In genomic region chr20:44790994-44791393, GRCh38 we compare ENCODE assay signal across 17 cellular contexts. TPM values are rescaled to one million over a fixed set of nuclear protein-coding genes. Genes with fewer than 3 reads are reported as not detected.
A peak's percentile ranks its signal among the peaks of the same experiment; 100 is the strongest.
DNase-seq lines count a peak whose midpoint lies in the region; ATAC-seq and TF ChIP-seq lines count a peak whose summit lies in the region.
"Had no signal": no experiment of that assay in that cellular context is flagged by ENCODE, and none has a peak within 500 bp of the region (broad histone marks: within the 10 kb centered on the region; RNA-seq: fewer than 3 reads in every experiment).

No MANE protein-coding gene starts in this region.

- TF ChIP-seq CTCF in HFFc6 (IDR thresholded peaks at IDR 0.05) (peak; percentile 30; the same call in 1 of the 2 replicates), chondrocyte (IDR thresholded peaks at IDR 0.05) (no peak), coronary artery (IDR thresholded peaks at IDR 0.05) (no peak)

- H3K4me1 Mint-ChIP-seq in HFFc6 (ENCODE audit: low read depth) (no peaks in the 10 kb centered on the region), chondrocyte (ENCODE audit: low read depth) (peaks cover 20% of the 10 kb centered on the region)
- H3K4me1 Mint-ChIP-seq: B cell, IgD-negative memory B cell had no signal

- H3K4me3 Mint-ChIP-seq in HFFc6 (no peak overlapping the region), chondrocyte (ENCODE audit: unreplicated experiment) (no peak overlapping the region)
- H3K4me3 Mint-ChIP-seq: B cell; CD8-positive, alpha-beta T cell had no signal

- no peak for ATAC-seq in GM18502 (IDR thresholded peaks at IDR 0.05; ENCODE audit: poor library complexity, unreplicated experiment)
- ATAC-seq: CD8-positive, alpha-beta T cell; HCT116; HepG2 had no signal

- DNase-seq in HFFc6 (no peak), NCI-H2227 (lab: John Stamatoyannopoulos, UW; ENCODE audit: unreplicated experiment) (peak; percentile 78), chondrocyte (ENCODE audit: low spot score) (no peak), superior temporal gyrus (ENCODE audit: extremely low spot score) (peak; percentile 32), coronary artery (ENCODE audit: low spot score) (no peak), GM03348 (ENCODE audit: low spot score) (no peak)
- DNase-seq: Calu3; CD8-positive, alpha-beta T cell; GOT3; H7 had no signal

- H3K27ac Mint-ChIP-seq in HFFc6 = no peak overlapping the region
- peak overlapping the region; percentile 72 for H3K27ac Mint-ChIP-seq in chondrocyte (ENCODE audit: unreplicated experiment)
- H3K27ac Mint-ChIP-seq: B cell; CD8-positive, alpha-beta T cell; IgD-negative memory B cell had no signal

- H3K27me3 Mint-ChIP-seq in HFFc6 (ENCODE audit: insufficient read depth) (peaks cover 34% of the 10 kb centered on the region), chondrocyte (ENCODE audit: low read depth) (peaks cover 16% of the 10 kb centered on the region)

- H3K9me3 Mint-ChIP-seq in HFFc6 (no peaks in the 10 kb centered on the region), chondrocyte (ENCODE audit: low read depth) (no peaks in the 10 kb centered on the region)
- H3K9me3 Mint-ChIP-seq: CD8-positive, alpha-beta T cell; IgD-negative memory B cell had no signal

- H3K27ac ChIP-seq in coronary artery = no peak overlapping the region
- H3K27ac ChIP-seq: BLaER1 treated with 17β-estradiol and CSF1 and Interleukin-3, amounts not matched to agents 10 nM and 100 nM had no signal

- H3K4me3 ChIP-seq in coronary artery = no peak overlapping the region
- H3K4me3 ChIP-seq: BLaER1 treated with 17β-estradiol and CSF1 and Interleukin-3, amounts not matched to agents 10 nM and 100 nM had no signal

- no peaks in the 10 kb centered on the region for H3K36me3 Mint-ChIP-seq in HFFc6 (ENCODE audit: low read depth)
- H3K36me3 Mint-ChIP-seq in chondrocyte (ENCODE audit: low read depth) = no peaks in the 10 kb centered on the region
- H3K36me3 Mint-ChIP-seq: CD8-positive, alpha-beta T cell had no signal

RNA-seq across cellular contexts. Expression of gene RIMS4, which starts 19.4 kb away (rescaled TPM):
- not detected for total RNA-seq in HFFc6 (2021; fragmentation: NEBNext Ultra II Directional; extraction: Animal tissue kit (Norgen Biotek cat#: 25700))
- total RNA-seq in chondrocyte = 1.4 to 2.1 TPM (median 1.7 TPM) in 3 replicates
- total RNA-seq: B cell; CD8-positive, alpha-beta T cell had no signal

RNA-seq across cellular contexts. Expression of gene KCNK15, which starts 45.3 kb away (rescaled TPM):
- under 1 TPM in 5 of 6 experiments, not detected in 1; 0.07 to 0.28 (median 0.21) TPM for total RNA-seq in HFFc6 (2021; fragmentation: NEBNext Ultra II Directional; extraction: Animal tissue kit (Norgen Biotek cat#: 25700))
- 0.59 to 1.6 TPM (median 0.77 TPM) in 3 replicates for total RNA-seq in chondrocyte
- total RNA-seq: A172; CD8-positive, alpha-beta T cell; HepG2 had no signal

Comparison
In these comparisons a context has a peak if more than half of its experiments do, and no peak if none do; other contexts are left out.
1. DNase-seq: peak in NCI-H2227 (single experiment) and superior temporal gyrus (single experiment); none in HFFc6 (single experiment), chondrocyte (single experiment), coronary artery (single experiment) and GM03348 (single experiment).